In the genomic region with DNA sequence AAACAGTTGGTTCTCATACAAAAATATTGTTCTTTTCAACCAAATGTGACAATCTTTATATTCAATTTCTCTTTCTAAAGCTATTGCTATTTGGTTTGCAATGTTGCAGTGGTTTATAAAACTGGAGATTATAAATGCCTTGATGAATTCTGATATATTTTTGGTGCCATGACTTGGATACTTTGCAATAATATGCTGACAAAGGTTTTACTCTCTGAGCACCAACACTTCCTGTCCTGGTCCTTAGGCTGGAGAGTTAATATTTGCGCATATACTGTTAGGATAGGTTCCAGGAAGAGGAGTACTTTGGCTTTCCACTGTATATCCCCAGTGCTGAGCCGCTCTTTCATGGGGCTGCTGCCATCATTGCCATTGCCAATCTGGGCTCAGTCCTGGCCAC, we compare ENCODE assay signal across 25 cellular contexts.
DNase-seq lines count a peak whose midpoint lies in the region; ATAC-seq, FAIRE-seq and TF ChIP-seq lines count a peak whose summit lies in the region.
"Had no signal": no experiment of that assay in that cellular context is flagged by ENCODE, and none has a peak within 500 bp of the region (broad histone marks: within the 10 kb centered on the region; RNA-seq: fewer than 3 reads in every experiment).

No MANE protein-coding gene starts in this region.

- no peak overlapping the region for H3K18ac ChIP-seq in H1 (ENCODE audit: extremely low read depth, low read length)

- ATAC-seq in A549 (no peak), GM19395 (IDR thresholded peaks at IDR 0.05; ENCODE audit: unreplicated experiment) (no peak), GM18505 (IDR thresholded peaks at IDR 0.05; ENCODE audit: unreplicated experiment) (no peak), upper lobe of right lung (no peak)
- ATAC-seq: CD8-positive, alpha-beta T cell; PC-3 had no signal

- no peak overlapping the region for H3K9ac ChIP-seq in BLaER1
- no peak overlapping the region for H3K9ac ChIP-seq in Karpas-422 (ENCODE audit: low read length)
- no peak overlapping the region for H3K9ac ChIP-seq in H1 (replicated peaks in 1 of 4; ENCODE audit: extremely low read depth in 1 of 4, low read depth in 3 of 4, low read length in 3 of 4)
- H3K9ac ChIP-seq: KMS-11 had no signal

- no peaks in the 10 kb centered on the region for H3K27me3 ChIP-seq in BLaER1
- H3K27me3 ChIP-seq in Karpas-422 (ENCODE audit: low read length) = no peaks in the 10 kb centered on the region
- no peaks in the 10 kb centered on the region for H3K27me3 ChIP-seq in H1 (replicated peaks in 1 of 4; ENCODE audit: control insufficient read depth in 3 of 4, extremely low read depth in 1 of 4, insufficient read depth in 3 of 4, low read length in 3 of 4)
- H3K27me3 ChIP-seq in upper lobe of right lung = no peaks in the 10 kb centered on the region

- H3K4me1 ChIP-seq in A549 = no peaks in the 10 kb centered on the region
- H3K4me1 ChIP-seq in BLaER1 = peaks cover 69% of the 10 kb centered on the region
- peaks cover 39% of the 10 kb centered on the region for H3K4me1 ChIP-seq in Karpas-422 (ENCODE audit: low read length)
- peaks cover 3 to 6% (median 3%) of the 10 kb centered on the region in 4 experiments for H3K4me1 ChIP-seq in H1 (replicated peaks in 1 of 4; ENCODE audit: control insufficient read depth in 3 of 4, insufficient read depth in 4 of 4, low read length in 3 of 4)
- H3K4me1 ChIP-seq in upper lobe of right lung = no peaks in the 10 kb centered on the region
- H3K4me1 ChIP-seq: HAP-1 had no signal

- H3K27ac ChIP-seq in A549 (no peak overlapping the region), BLaER1 (0 out of 2 replicates have a peak overlapping the region, but pooled peaks have one; percentile 18), Karpas-422 (ENCODE audit: low read length) (0 out of 2 replicates have a peak overlapping the region, but pooled peaks have one; percentile 19), H1 (ENCODE audit: low read depth, low read length) (no peak overlapping the region), upper lobe of right lung (no peak overlapping the region)
- H3K27ac ChIP-seq: HL-60, KMS-11, SK-N-MC had no signal

- no peak overlapping the region for H2BK20ac ChIP-seq in H1 (ENCODE audit: low read length)

- no peaks in the 10 kb centered on the region for H3K9me3 ChIP-seq in A549
- H3K9me3 ChIP-seq in BLaER1 = no peaks in the 10 kb centered on the region
- H3K9me3 ChIP-seq in Karpas-422 (ENCODE audit: low read length) = no peaks in the 10 kb centered on the region
- H3K9me3 ChIP-seq in H1 (ENCODE audit: insufficient read depth in 2 of 2, low read depth in 1 of 2, low read length in 1 of 2) = no peaks in the 10 kb centered on the region
- no peaks in the 10 kb centered on the region for H3K9me3 ChIP-seq in upper lobe of right lung
- H3K9me3 ChIP-seq: HAP-1 had no signal

- no peak overlapping the region for H3K56ac ChIP-seq in H1 (replicated peaks; ENCODE audit: insufficient read length, low read depth, low read length)

- H2BK12ac ChIP-seq in H1 (ENCODE audit: low read depth, low read length) = no peak overlapping the region

- TF ChIP-seq CTCF in A549 (IDR thresholded peaks at IDR 0.05) (no peak), H1 (IDR thresholded peaks at IDR 0.05; ENCODE audit: control extremely low read depth in 1 of 3, insufficient read depth in 1 of 3, low read depth in 1 of 3, low read length in 3 of 3) (no peak), upper lobe of right lung (IDR thresholded peaks at IDR 0.05) (no peak)

- no peaks in the 10 kb centered on the region for H3K79me1 ChIP-seq in H1 (ENCODE audit: low read depth, low read length)

- H3K4me2 ChIP-seq in A549 (no peak overlapping the region), BLaER1 (peak overlapping the region; percentile 26; the same call in 1 of the 2 replicates), Karpas-422 (ENCODE audit: low read depth, low read length, poor library complexity, severe bottlenecking) (no peak overlapping the region), H1 (ENCODE audit: insufficient read depth in 1 of 2, low read depth in 2 of 2, low read length in 2 of 2) (no peak overlapping the region)
- H3K4me2 ChIP-seq: KMS-11 had no signal

- H3K23me2 ChIP-seq in H1 (ENCODE audit: low read depth, low read length) = no peaks in the 10 kb centered on the region

- H4K8ac ChIP-seq in H1 (ENCODE audit: extremely low read depth, insufficient read depth, low read length) = no peak overlapping the region

- H3K4ac ChIP-seq in H1 (replicated peaks; ENCODE audit: insufficient read length, low read depth, low read length) = no peak overlapping the region

- peaks cover 76% of the 10 kb centered on the region for H3K36me3 ChIP-seq in BLaER1
- H3K36me3 ChIP-seq in Karpas-422 (ENCODE audit: insufficient read depth, low read length) = peaks cover 21% of the 10 kb centered on the region; the same call in 1 of the 2 replicates
- H3K36me3 ChIP-seq in H1 (ENCODE audit: control insufficient read depth in 2 of 4, insufficient read depth in 4 of 4, low read length in 3 of 4) = no peaks in the 10 kb centered on the region
- no peaks in the 10 kb centered on the region for H3K36me3 ChIP-seq in upper lobe of right lung
- H3K36me3 ChIP-seq: HAP-1 had no signal

- H2AFZ ChIP-seq in Karpas-422 (ENCODE audit: low read length) (no peak overlapping the region), H1 (ENCODE audit: low read length) (no peak overlapping the region)

- H4K91ac ChIP-seq in H1 (replicated peaks; ENCODE audit: insufficient read length, low read length) = no peak overlapping the region

- intact Hi-C loops in upper lobe of right lung (cut with DNase I) = no loop called here

- H4K20me1 ChIP-seq in BLaER1 (peaks cover 100% of the 10 kb centered on the region), Karpas-422 (ENCODE audit: insufficient read depth, low read depth, low read length) (no peaks in the 10 kb centered on the region), H1 (replicated peaks in 1 of 2; ENCODE audit: control insufficient read depth in 1 of 2, insufficient read depth in 2 of 2, low read length in 2 of 2) (no peaks in the 10 kb centered on the region)

- TF ChIP-seq POLR2A in A549 (IDR thresholded peaks at IDR 0.05; ENCODE audit: low read length) = no peak
- TF ChIP-seq POLR2A in H1 (IDR thresholded peaks at IDR 0.05; ENCODE audit: control extremely low read depth in 1 of 2, low read depth in 2 of 2, low read length in 2 of 2) = no peak
- TF ChIP-seq POLR2A in GM18505 (IDR thresholded peaks at IDR 0.05; ENCODE audit: borderline replicate concordance, extremely low read depth, insufficient read depth, insufficient read length) = no peak

- H2BK15ac ChIP-seq in H1 (ENCODE audit: low read length) = 0 out of 2 replicates have a peak overlapping the region, but pooled peaks have one; percentile 65

- TF ChIP-seq RAD21 in A549 (conservative IDR thresholded peaks at IDR 0.05 in 1 of 2, IDR thresholded peaks at IDR 0.05 in 1 of 2) (no peak), H1 (IDR thresholded peaks at IDR 0.05 in 1 of 2, conservative IDR thresholded peaks at IDR 0.05 in 1 of 2; ENCODE audit: low read depth in 2 of 2, low read length in 2 of 2) (no peak)

- no peak overlapping the region for H2AK5ac ChIP-seq in H1 (ENCODE audit: low read depth, low read length)

- WGBS in A549 (ENCODE audit: missing lambda C conversion rate) = 77% methylated on average over 2 of the region's 2 CpGs
- 100% methylated on average over 2 of the region's 2 CpGs; no CpG with 5 or more reads in 1 of the 2 experiments for WGBS in H1 (ENCODE audit: extremely low coverage in 1 of 2, insufficient coverage in 1 of 2, insufficient read length in 1 of 2, insufficient replicate concordance in 2 of 2, low coverage in 1 of 2, low lambda C conversion rate in 2 of 2, missing lambda C conversion rate in 1 of 2), 2 experiments

- no peak overlapping the region for H3K4me3 ChIP-seq in A549
- no peak overlapping the region for H3K4me3 ChIP-seq in BLaER1
- no peak overlapping the region for H3K4me3 ChIP-seq in Karpas-422 (ENCODE audit: low read length)
- no peak overlapping the region for H3K4me3 ChIP-seq in H1 (ENCODE audit: extremely low read depth in 1 of 4, insufficient read depth in 2 of 4, low read depth in 3 of 4, low read length in 4 of 4)
- no peak overlapping the region for H3K4me3 ChIP-seq in upper lobe of right lung
- H3K4me3 ChIP-seq: HAP-1, SK-N-MC had no signal

- CTCF ChIA-PET in A549 (lab: Yijun Ruan, JAX) (interaction anchor here (0.8 to 1.6 kb wide), 3 partner anchors 9 to 264 kb away, joined by 3 to 8 read pairs (median 3); no protein-coding TSS in a partner anchor), H1 (lab: Charles Lee; ENCODE audit: partially characterized antibody) (interaction anchor here (1.2 to 4.4 kb wide), 4 partner anchors 30 to 267 kb away, joined by 3 to 38 read pairs (median 4); no protein-coding TSS in a partner anchor)

- no peak overlapping the region for H2BK120ac ChIP-seq in H1 (replicated peaks; ENCODE audit: low read depth, low read length)

- no peak overlapping the region for H2BK5ac ChIP-seq in H1 (ENCODE audit: low read depth, low read length)

- POLR2A ChIA-PET in A549 (lab: Yijun Ruan, JAX) = no interaction called here
- POLR2A ChIA-PET in H1 (lab: Charles Lee; ENCODE audit: partially characterized antibody) = no interaction called here

- DNase-seq in A549 (ENCODE audit: low read depth in 1 of 2, low spot score in 1 of 2) (no peak), Karpas-422 (no peak), H1 (ENCODE audit: low read depth in 1 of 2, low spot score in 2 of 2) (no peak), upper lobe of right lung (no peak)
- DNase-seq: C1 segment of cervical spinal cord; CD8-positive, alpha-beta T cell; EL; GF-D8; NCI-H1105; NCI-H146; NCI-H2081; NCI-H2171; NCI-H345; NCI-H526; PC-3; RPMI8226; SHP77; T-helper 2 cell had no signal

- no peak for FAIRE-seq in A549 (lab: Jason Lieb, UNC)
- no peak for FAIRE-seq in H1 (lab: Jason Lieb, UNC)

- no peak overlapping the region for H3K23ac ChIP-seq in H1 (ENCODE audit: insufficient read length)

- peaks cover 83% of the 10 kb centered on the region for H3K79me2 ChIP-seq in Karpas-422 (ENCODE audit: low read length)
- peaks cover 0 to 8% of the 10 kb centered on the region in 2 experiments; a peak in 2 of 4 replicates for H3K79me2 ChIP-seq in H1 (ENCODE audit: control insufficient read depth in 1 of 2, insufficient read depth in 2 of 2, low read length in 2 of 2)

- no peak overlapping the region for H3K14ac ChIP-seq in H1 (ENCODE audit: insufficient read length)

- H4K5ac ChIP-seq in H1 (ENCODE audit: insufficient read length, low read depth, low read length) = no peak overlapping the region

- H3K9me2 ChIP-seq in Karpas-422 (replicated peaks; ENCODE audit: insufficient read depth, low read length) = no peaks in the 10 kb centered on the region

- TF ChIP-seq EP300 in A549 (IDR thresholded peaks at IDR 0.05) (no peak), H1 (IDR thresholded peaks at IDR 0.05; ENCODE audit: borderline replicate concordance in 1 of 2, low read depth in 2 of 2, low read length in 2 of 2) (no peak)

TF ChIP-seq in A549, 52 proteins besides CTCF, POLR2A, EP300 and RAD21 (continues in another document):
- TF ChIP-seq POLR2AphosphoS2 (conservative IDR thresholded peaks at IDR 0.05; ENCODE audit: low read length) (no peak), JUN (IDR thresholded peaks at IDR 0.05) (no peak)

TF ChIP-seq in H1, 55 proteins besides CTCF, POLR2A, EP300 and RAD21 (continues in another document):
- TF ChIP-seq, protein P1, sequence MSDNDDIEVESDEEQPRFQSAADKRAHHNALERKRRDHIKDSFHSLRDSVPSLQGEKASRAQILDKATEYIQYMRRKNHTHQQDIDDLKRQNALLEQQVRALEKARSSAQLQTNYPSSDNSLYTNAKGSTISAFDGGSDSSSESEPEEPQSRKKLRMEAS (IDR thresholded peaks at IDR 0.05) = no peak
- no peak for TF ChIP-seq HDAC6 (IDR thresholded peaks at IDR 0.05; ENCODE audit: low read depth, low read length)

Comparison
In these comparisons a context has a peak if more than half of its experiments do, and no peak if none do; other contexts are left out.
1. H3K27ac ChIP-seq: peak in BLaER1 (single experiment) and Karpas-422 (single experiment); none in A549 (0 of 2), H1 (single experiment) and upper lobe of right lung (single experiment).